1 cellular context compared by ENCODE assay signal in genomic region chr15:76311071-76311956, GRCh38.
A peak's percentile ranks its signal among the peaks of the same experiment; 100 is the strongest.
TF ChIP-seq lines count a peak whose summit lies in the region.

ETFA (minus strand) TSS chr15:76311469; CDS start chr15:76311388, 81 bp downstream.

TF ChIP-seq in A549, 52 proteins besides CTCF, POLR2A, EP300 and RAD21 (continued from another document):
- TF ChIP-seq REST (IDR thresholded peaks at IDR 0.05) (peak; percentile 98), NPAS2 (CRISPR knock-in tag; IDR thresholded peaks at IDR 0.05; ENCODE audit: borderline replicate concordance) (no peak), MAX (IDR thresholded peaks at IDR 0.05) (peak; percentile 97), RNF2 (IDR thresholded peaks at IDR 0.05; ENCODE audit: borderline replicate concordance, low read depth) (no peak), FOSL2 (IDR thresholded peaks at IDR 0.05) (no peak), FOSL2 (CRISPR knock-in tag; IDR thresholded peaks at IDR 0.05) (peak; percentile 3; the same call in 1 of the 2 replicates), CBX8 (IDR thresholded peaks at IDR 0.05) (no peak), CEBPB (IDR thresholded peaks at IDR 0.05) (no peak), RCOR1 (IDR thresholded peaks at IDR 0.05; ENCODE audit: low read depth, low read length) (no peak), MAFK (IDR thresholded peaks at IDR 0.05; ENCODE audit: partially characterized antibody) (no peak), SMC3 (IDR thresholded peaks at IDR 0.05) (no peak), FOSB (CRISPR knock-in tag; IDR thresholded peaks at IDR 0.05) (0 out of 2 replicates have a peak, but pooled peaks have one; percentile 50), ZNF302 (CRISPR knock-in tag; IDR thresholded peaks at IDR 0.05) (0 out of 2 replicates have a peak, but pooled peaks have one; percentile 39), ZC3H11A (IDR thresholded peaks at IDR 0.05) (no peak), TFCP2L1 (CRISPR knock-in tag; IDR thresholded peaks at IDR 0.05) (peak; percentile 74), RFX5 (IDR thresholded peaks at IDR 0.05) (peak; percentile 52; the same call in 1 of the 2 replicates), ELK1 (IDR thresholded peaks at IDR 0.05; ENCODE audit: low read depth, low read length) (no peak), SREBF2 (IDR thresholded peaks at IDR 0.05) (no peak), CBX2 (IDR thresholded peaks at IDR 0.05; ENCODE audit: borderline replicate concordance, low read depth) (no peak), NFE2L2 (conservative IDR thresholded peaks at IDR 0.05; ENCODE audit: low read length) (no peak), HOXB5 (CRISPR knock-in tag; IDR thresholded peaks at IDR 0.05) (peak; percentile 67), PHF8 (IDR thresholded peaks at IDR 0.05; ENCODE audit: borderline replicate concordance, low read depth) (peak; percentile 99), HOXB13 (CRISPR knock-in tag; IDR thresholded peaks at IDR 0.05; ENCODE audit: low read depth) (peak; percentile 77), CHD4 (IDR thresholded peaks at IDR 0.05; ENCODE audit: borderline replicate concordance) (no peak), HDAC2 (IDR thresholded peaks at IDR 0.05) (no peak), ATOH8 (CRISPR knock-in tag; IDR thresholded peaks at IDR 0.05; ENCODE audit: low read depth) (peak; percentile 38; the same call in 1 of the 2 replicates), BCL3 (IDR thresholded peaks at IDR 0.05) (peak; percentile 89), FOXS1 (CRISPR knock-in tag; IDR thresholded peaks at IDR 0.05) (0 out of 2 replicates have a peak, but pooled peaks have one; percentile 55), GATA3 (IDR thresholded peaks at IDR 0.05; ENCODE audit: borderline replicate concordance) (peak; percentile 66), HEYL (CRISPR knock-in tag; IDR thresholded peaks at IDR 0.05) (0 out of 2 replicates have a peak, but pooled peaks have one; percentile 49), MAZ (IDR thresholded peaks at IDR 0.05; ENCODE audit: borderline replicate concordance, low read depth, low read length) (no peak), USF2 (IDR thresholded peaks at IDR 0.05) (peak; percentile 83), KDM5A (IDR thresholded peaks at IDR 0.05) (0 out of 2 replicates have a peak, but pooled peaks have one; percentile 35), JUN (IDR thresholded peaks at IDR 0.05) (peak; percentile 65 to 91; a peak in 4 of 5 replicates), MYC (IDR thresholded peaks at IDR 0.05; ENCODE audit: borderline replicate concordance, low read length) (peak; percentile 56; the same call in 1 of the 2 replicates)
